8 cellular contexts compared by ENCODE assay signal in the genomic region with DNA sequence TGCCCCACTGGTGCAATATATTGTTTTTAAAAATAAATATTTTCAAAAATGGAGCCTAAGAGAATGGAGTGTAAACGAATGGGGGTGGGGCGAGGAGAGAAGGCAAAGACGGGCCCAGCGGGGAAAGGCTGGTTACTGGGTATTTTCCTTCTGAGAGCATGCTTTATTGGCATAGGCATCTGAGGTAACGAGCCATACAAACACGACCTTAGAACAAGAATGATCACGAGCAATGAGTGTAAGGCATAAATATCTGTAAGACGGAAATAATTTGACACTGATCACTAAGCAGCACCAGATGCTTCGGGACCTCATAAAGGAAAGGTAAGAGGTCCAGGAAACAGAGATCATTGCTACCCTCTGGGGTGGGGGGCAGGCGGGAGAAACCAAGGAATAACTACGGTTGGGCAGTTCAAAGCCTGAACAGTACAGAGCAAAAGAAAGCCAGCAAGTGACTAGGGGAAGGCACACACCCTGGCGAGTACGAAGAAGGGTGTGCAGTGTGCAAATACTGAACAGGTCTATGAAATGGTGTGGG. TPM values are rescaled to one million over a fixed set of nuclear protein-coding genes. Genes with fewer than 3 reads are reported as not detected.
DNase-seq lines count a peak whose midpoint lies in the region; ATAC-seq and TF ChIP-seq lines count a peak whose summit lies in the region.

No MANE protein-coding gene starts in this region.

- TF ChIP-seq CTCF in C4-2B (conservative IDR thresholded peaks at IDR 0.05) = no peak
- TF ChIP-seq CTCF in liver (IDR thresholded peaks at IDR 0.05; ENCODE audit: low read depth, low read length, missing input control) = no peak
- no peak for TF ChIP-seq CTCF in transverse colon (IDR thresholded peaks at IDR 0.05)

- H3K9ac ChIP-seq in liver (ENCODE audit: low read depth in 1 of 2, low read length in 2 of 2) = peak overlapping the region; percentile 40 to 91

- H3K9me3 ChIP-seq in liver (ENCODE audit: control insufficient read depth in 4 of 4, low read length in 3 of 4) (no peaks in the 10 kb centered on the region), transverse colon (no peaks in the 10 kb centered on the region)

- no peak for TF ChIP-seq RAD21 in liver (IDR thresholded peaks at IDR 0.05)

- DNase-seq in HCEC 1CT (peak; percentile 42), OCI-M1 (lab: John Stamatoyannopoulos, UW) (peak; percentile 69), cerebellum (ENCODE audit: low spot score) (peak; percentile 42), transverse colon (peak; percentile 56)
- no peak for DNase-seq in activated CD4-positive, CD25-positive, alpha-beta regulatory T cell (lab: John Stamatoyannopoulos, UW)

- in situ Hi-C loops in transverse colon (cut with MboI; ENCODE audit: low pct_ligation_motif_present in 1 of 4, low pct_unique_long_range_greater_than_20kb in 1 of 4, low sequenced_read_pairs in 3 of 4) = loop anchor here in 2 of 4 donors (25.0 kb wide), 2 partner anchors 292 to 317 kb away; a partner anchor contains a TSS

- WGBS in liver = 6% methylated on average over 13 of the region's 13 CpGs
- 0 to 2% methylated on average over 8 to 13 of the region's 13 CpGs for WGBS in transverse colon (ENCODE audit: low coverage in 1 of 2), 2 donors

- H3K36me3 ChIP-seq in liver (ENCODE audit: control insufficient read depth in 4 of 4, insufficient read depth in 3 of 4, low read depth in 1 of 4, low read length in 3 of 4) = no peaks in the 10 kb centered on the region
- no peaks in the 10 kb centered on the region for H3K36me3 ChIP-seq in transverse colon

- H3K4me1 ChIP-seq in liver (ENCODE audit: control insufficient read depth in 4 of 4, insufficient read depth in 4 of 4, low read length in 3 of 4) (peaks cover 0 to 29% (median 18%) of the 10 kb centered on the region in 4 donors), transverse colon (peaks cover 5 to 36% (median 27%) of the 10 kb centered on the region in 4 donors)

- no peak for ATAC-seq in GM21447 (IDR thresholded peaks at IDR 0.05; ENCODE audit: unreplicated experiment)

- peak overlapping the region; percentile 83 to 98 (median 93) for H3K4me3 ChIP-seq in liver (ENCODE audit: low read depth in 1 of 3, low read length in 3 of 3)
- H3K4me3 ChIP-seq in transverse colon = peak overlapping the region; percentile 67 to 90 (median 72)

- H3K27me3 ChIP-seq in liver (ENCODE audit: control insufficient read depth in 4 of 4, insufficient read depth in 4 of 4, low read length in 3 of 4) (no peaks in the 10 kb centered on the region), transverse colon (no peaks in the 10 kb centered on the region)

- intact Hi-C loops in transverse colon (cut with DNase I; ENCODE audit: low total_unique reads) = no loop called here

- TF ChIP-seq POLR2A in transverse colon (IDR thresholded peaks at IDR 0.05) = peak; percentile 45

- peak overlapping the region; percentile 96 for H3K27ac ChIP-seq in C4-2B
- H3K27ac ChIP-seq in liver (ENCODE audit: low read depth in 1 of 2, low read length in 2 of 2) = peak overlapping the region; percentile 84 to 88
- peak overlapping the region; percentile 88 to 99 (median 94) for H3K27ac ChIP-seq in transverse colon

- TF ChIP-seq EP300 in transverse colon (IDR thresholded peaks at IDR 0.05; ENCODE audit: low read depth) = no peak

TF ChIP-seq in liver, 16 proteins besides CTCF, POLR2A, EP300 and RAD21:
- TF ChIP-seq, protein P1, sequence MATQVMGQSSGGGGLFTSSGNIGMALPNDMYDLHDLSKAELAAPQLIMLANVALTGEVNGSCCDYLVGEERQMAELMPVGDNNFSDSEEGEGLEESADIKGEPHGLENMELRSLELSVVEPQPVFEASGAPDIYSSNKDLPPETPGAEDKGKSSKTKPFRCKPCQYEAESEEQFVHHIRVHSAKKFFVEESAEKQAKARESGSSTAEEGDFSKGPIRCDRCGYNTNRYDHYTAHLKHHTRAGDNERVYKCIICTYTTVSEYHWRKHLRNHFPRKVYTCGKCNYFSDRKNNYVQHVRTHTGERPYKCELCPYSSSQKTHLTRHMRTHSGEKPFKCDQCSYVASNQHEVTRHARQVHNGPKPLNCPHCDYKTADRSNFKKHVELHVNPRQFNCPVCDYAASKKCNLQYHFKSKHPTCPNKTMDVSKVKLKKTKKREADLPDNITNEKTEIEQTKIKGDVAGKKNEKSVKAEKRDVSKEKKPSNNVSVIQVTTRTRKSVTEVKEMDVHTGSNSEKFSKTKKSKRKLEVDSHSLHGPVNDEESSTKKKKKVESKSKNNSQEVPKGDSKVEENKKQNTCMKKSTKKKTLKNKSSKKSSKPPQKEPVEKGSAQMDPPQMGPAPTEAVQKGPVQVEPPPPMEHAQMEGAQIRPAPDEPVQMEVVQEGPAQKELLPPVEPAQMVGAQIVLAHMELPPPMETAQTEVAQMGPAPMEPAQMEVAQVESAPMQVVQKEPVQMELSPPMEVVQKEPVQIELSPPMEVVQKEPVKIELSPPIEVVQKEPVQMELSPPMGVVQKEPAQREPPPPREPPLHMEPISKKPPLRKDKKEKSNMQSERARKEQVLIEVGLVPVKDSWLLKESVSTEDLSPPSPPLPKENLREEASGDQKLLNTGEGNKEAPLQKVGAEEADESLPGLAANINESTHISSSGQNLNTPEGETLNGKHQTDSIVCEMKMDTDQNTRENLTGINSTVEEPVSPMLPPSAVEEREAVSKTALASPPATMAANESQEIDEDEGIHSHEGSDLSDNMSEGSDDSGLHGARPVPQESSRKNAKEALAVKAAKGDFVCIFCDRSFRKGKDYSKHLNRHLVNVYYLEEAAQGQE (IDR thresholded peaks at IDR 0.05) = no peak

RNA-seq across cellular contexts. Expression of a gene that starts 1.0 kb away (rescaled TPM):
- total RNA-seq in cerebellum (29.9 TPM), liver (10 to 100 TPM in 1 of 2 donors, 1 to 10 TPM in 1; 8.6 to 14.1 TPM), transverse colon (10 to 100 TPM; 15.3 to 99.9 (median 46.0) TPM)
- polyA plus RNA-seq in liver = 10 to 100 TPM in 1 of 2 donors, 1 to 10 TPM in 1; 7.5 to 13.9 TPM

RNA-seq across cellular contexts. Expression of a gene that starts 12.4 kb away (rescaled TPM):
- 2.4 TPM for total RNA-seq in cerebellum
- under 1 TPM; under 0.01 to 0.05 TPM for total RNA-seq in liver
- not detected for polyA plus RNA-seq in liver
- total RNA-seq in transverse colon = 1 to 10 TPM in 3 of 4 donors, under 1 TPM in 1; 1.00 to 3.7 (median 1.9) TPM

Comparison
In these comparisons a context has a peak if more than half of its experiments do, and no peak if none do; other contexts are left out.
1. DNase-seq: peak in HCEC 1CT (single experiment), OCI-M1 (single experiment), cerebellum (single experiment) and transverse colon (single experiment); none in activated CD4-positive, CD25-positive, alpha-beta regulatory T cell (0 of 4).
2. Peak in every context shown above with its lines, with median percentiles within 50 percentile points of each other: H3K27ac ChIP-seq.